9 cellular contexts compared by ENCODE assay signal in the genomic region with DNA sequence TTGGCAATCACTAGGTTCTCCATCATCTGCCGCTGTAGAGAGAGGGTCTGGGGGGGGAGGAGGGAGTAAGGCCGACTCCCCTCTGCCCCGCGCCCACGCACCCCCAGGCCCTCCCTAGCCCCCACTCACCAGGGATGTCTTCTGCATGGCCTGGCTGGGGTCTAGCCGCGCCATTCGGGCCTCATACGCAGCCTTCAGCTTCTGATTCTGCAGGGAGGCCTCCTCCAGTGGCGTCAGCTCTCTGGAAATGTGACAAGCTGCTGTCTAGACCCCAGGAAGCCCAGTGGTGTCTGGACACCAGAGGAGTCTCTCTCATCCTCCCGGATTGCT. TPM values are rescaled to one million over a fixed set of nuclear protein-coding genes. Genes with fewer than 3 reads are reported as not detected.
DNase-seq lines count a peak whose midpoint lies in the region; ATAC-seq lines count a peak whose summit lies in the region.
"Had no signal": no experiment of that assay in that cellular context is flagged by ENCODE, and none has a peak within 500 bp of the region (broad histone marks: within the 10 kb centered on the region; RNA-seq: fewer than 3 reads in every experiment).

No MANE protein-coding gene starts in this region.

- H3K27me3 Mint-ChIP-seq in activated T-cell treated with anti-CD3 and anti-CD28 coated beads, Interleukin-2, amount 50 U/mL, for 72 hours (ENCODE audit: low read depth) = no peaks in the 10 kb centered on the region

- no peaks in the 10 kb centered on the region for H3F3A ChIP-seq in GM23248 (ENCODE audit: insufficient read depth)

- H3K79me2 ChIP-seq in ACC112 (ENCODE audit: control insufficient read depth, insufficient read depth, low read length, unreplicated experiment) = peaks cover 2% of the 10 kb centered on the region
- H3K79me2 ChIP-seq in GM23248 (ENCODE audit: insufficient read depth) = peaks cover 4% of the 10 kb centered on the region; the same call in 1 of the 2 replicates

- H3K27ac Mint-ChIP-seq in activated T-cell treated with anti-CD3 and anti-CD28 coated beads, Interleukin-2, amount 50 U/mL, for 72 hours = no peak overlapping the region
- H3K27ac Mint-ChIP-seq: immature natural killer cell had no signal

- in situ Hi-C loops in GM23248 (cut with MboI) = no loop called here

- peak overlapping the region; percentile 79 to 85 for H3K4me3 Mint-ChIP-seq in activated T-cell treated with anti-CD3 and anti-CD28 coated beads, Interleukin-2, amount 50 U/mL, for 72 hours

- H3K9ac ChIP-seq in GM23248 (peak overlapping the region; percentile 69), iPS-20b (ENCODE audit: low read depth, low read length) (peak overlapping the region; percentile 90; the same call in 1 of the 2 replicates)

- H3K4me3 ChIP-seq in ACC112 (ENCODE audit: low read depth, low read length) (peak overlapping the region; percentile 79), GM23248 (peak overlapping the region; percentile 67), iPS-20b (ENCODE audit: low read length) (peak overlapping the region; percentile 82)

- H3K27me3 ChIP-seq in ACC112 (ENCODE audit: insufficient read depth, low read length) (no peaks in the 10 kb centered on the region), GM23248 (replicated peaks; ENCODE audit: insufficient read depth) (no peaks in the 10 kb centered on the region), iPS-20b (ENCODE audit: insufficient read depth, low read length) (peaks cover 20% of the 10 kb centered on the region; the same call in 1 of the 2 replicates)

- H3K4me1 Mint-ChIP-seq in activated T-cell treated with anti-CD3 and anti-CD28 coated beads, Interleukin-2, amount 50 U/mL, for 72 hours (ENCODE audit: low read depth) = peaks cover 12% of the 10 kb centered on the region

- H3K27ac ChIP-seq in ACC112 (ENCODE audit: low read depth, low read length) = no peak overlapping the region
- no peak overlapping the region for H3K27ac ChIP-seq in GM23248
- H3K27ac ChIP-seq in iPS-20b (ENCODE audit: low read length) = no peak overlapping the region

- H3K36me3 ChIP-seq in ACC112 (ENCODE audit: insufficient read depth, low read length) = no peaks in the 10 kb centered on the region
- no peaks in the 10 kb centered on the region for H3K36me3 ChIP-seq in GM23248 (ENCODE audit: low read depth)
- peaks cover 12% of the 10 kb centered on the region; the same call in 1 of the 2 replicates for H3K36me3 ChIP-seq in iPS-20b (ENCODE audit: insufficient read depth, low read depth, low read length)

- no peaks in the 10 kb centered on the region for H3K4me1 ChIP-seq in ACC112 (ENCODE audit: control insufficient read depth, insufficient read depth, low read length, unreplicated experiment)
- no peaks in the 10 kb centered on the region for H3K4me1 ChIP-seq in GM23248 (ENCODE audit: insufficient read depth)
- H3K4me1 ChIP-seq in iPS-20b (ENCODE audit: insufficient read depth, low read length) = peaks cover 7% of the 10 kb centered on the region; the same call in 1 of the 2 replicates

- WGBS in GM23248 (ENCODE audit: low coverage in 1 of 2, low lambda C conversion rate in 2 of 2, missing lambda C conversion rate in 2 of 2), 2 experiments = 48 to 55% methylated on average over 11 of the region's 11 CpGs

- ATAC-seq in activated T-cell treated with anti-CD3 and anti-CD28 coated beads, Interleukin-2, amount 50 U/mL, for 72 hours (replicated peaks in 1 of 2) = peak in 1 of 2 donors; percentile 6
- ATAC-seq in GM19463 (IDR thresholded peaks at IDR 0.05; ENCODE audit: unreplicated experiment) (no peak), HG03045 (IDR thresholded peaks at IDR 0.05; ENCODE audit: unreplicated experiment) (no peak)

- H3K9me3 ChIP-seq in GM23248 (ENCODE audit: low read depth) (no peaks in the 10 kb centered on the region), iPS-20b (ENCODE audit: insufficient read depth, low read depth, low read length) (no peaks in the 10 kb centered on the region)

- H3K9me3 Mint-ChIP-seq in activated T-cell treated with anti-CD3 and anti-CD28 coated beads, Interleukin-2, amount 50 U/mL, for 72 hours = no peaks in the 10 kb centered on the region
- H3K9me3 Mint-ChIP-seq: immature natural killer cell had no signal

- DNase-seq in GM23248 (peak; percentile 25), NCI-H446 treated with DMSO at 0.1 percent for 48 hours (lab: John Stamatoyannopoulos, UW) (no peak)
- DNase-seq in activated T-cell treated with anti-CD3 and anti-CD28 coated beads, Interleukin-2, amount 50 U/mL, for 72 hours = no peak
- no peak for DNase-seq in effector CD8-positive, alpha-beta T cell (lab: John Stamatoyannopoulos, UW)
- DNase-seq: immature natural killer cell had no signal

- H2AFZ ChIP-seq in ACC112 (ENCODE audit: low read length, unreplicated experiment) (no peak overlapping the region), GM23248 (no peak overlapping the region; the same call in 1 of the 2 replicates)

- no peaks in the 10 kb centered on the region for H4K20me1 ChIP-seq in GM23248 (ENCODE audit: insufficient read depth)

- H3K36me3 Mint-ChIP-seq in activated T-cell treated with anti-CD3 and anti-CD28 coated beads, Interleukin-2, amount 50 U/mL, for 72 hours (ENCODE audit: insufficient read depth in 2 of 2) = peaks cover 2 to 13% of the 10 kb centered on the region in 2 donors
- H3K36me3 Mint-ChIP-seq: immature natural killer cell had no signal

- H3K9me2 ChIP-seq in GM23248 (ENCODE audit: insufficient read depth) = no peaks in the 10 kb centered on the region

- peak overlapping the region; percentile 71 for H3K4me2 ChIP-seq in GM23248 (ENCODE audit: unreplicated experiment)

RNA-seq across cellular contexts. Expression of a gene that starts 8.3 kb away (rescaled TPM):
- 15.8 and 19.5 TPM in 2 replicates for total RNA-seq in GM23248 (2014; rRNA removed; shearing (Covaris generic))
- 4.8 and 5.6 TPM in 2 replicates for polyA plus RNA-seq in GM23248 (2016; fragmentation: Nextera tagmentation; extraction: Ambion mirVana)
- total RNA-seq in activated T-cell treated with anti-CD3 and anti-CD28 coated beads, Interleukin-2, amount 50 U/mL, for 72 hours = 1 to 10 TPM; 4.7 to 6.5 TPM

RNA-seq across cellular contexts. Expression of a gene that starts 8.9 kb away (rescaled TPM):
- 12.0 and 19.3 TPM in 2 replicates for total RNA-seq in GM23248 (2014; rRNA removed; shearing (Covaris generic))
- 4.2 and 4.3 TPM in 2 replicates for polyA plus RNA-seq in GM23248 (2016; fragmentation: Nextera tagmentation; extraction: Ambion mirVana)
- total RNA-seq in activated T-cell treated with anti-CD3 and anti-CD28 coated beads, Interleukin-2, amount 50 U/mL, for 72 hours = 10 to 100 TPM; 27.1 to 31.1 TPM

RNA-seq across cellular contexts. Expression of a gene that starts 10.9 kb away (rescaled TPM):
- 19.2 and 27.5 TPM in 2 replicates for total RNA-seq in GM23248 (2014; rRNA removed; shearing (Covaris generic))
- 10.3 and 12.7 TPM in 2 replicates for polyA plus RNA-seq in GM23248 (2016; fragmentation: Nextera tagmentation; extraction: Ambion mirVana)
- total RNA-seq in activated T-cell treated with anti-CD3 and anti-CD28 coated beads, Interleukin-2, amount 50 U/mL, for 72 hours = 1 to 10 TPM; 6.1 to 6.5 TPM

RNA-seq across cellular contexts. Expression of a gene that starts 26.0 kb away (rescaled TPM):
- total RNA-seq in GM23248 (2014; rRNA removed; shearing (Covaris generic)) = 43.8 and 49.6 TPM in 2 replicates
- polyA plus RNA-seq in GM23248 (2016; fragmentation: Nextera tagmentation; extraction: Ambion mirVana) = 51.9 and 52.8 TPM in 2 replicates
- 10 to 100 TPM; 66.6 to 83.2 TPM for total RNA-seq in activated T-cell treated with anti-CD3 and anti-CD28 coated beads, Interleukin-2, amount 50 U/mL, for 72 hours

RNA-seq across cellular contexts. Expression of a gene that starts 54.8 kb away (rescaled TPM):
- 1.8 and 2.7 TPM in 2 replicates for total RNA-seq in GM23248 (2014; rRNA removed; shearing (Covaris generic))
- polyA plus RNA-seq in GM23248 (2016; fragmentation: Nextera tagmentation; extraction: Ambion mirVana) = 7.5 and 8.6 TPM in 2 replicates
- 10 to 100 TPM in 1 of 2 donors, 1 to 10 TPM in 1; 10.0 to 12.1 TPM for total RNA-seq in activated T-cell treated with anti-CD3 and anti-CD28 coated beads, Interleukin-2, amount 50 U/mL, for 72 hours
